Comparison of ENCODE assay signal across 1 cellular context in genomic region chr1:185045793-185046441, GRCh38.
TF ChIP-seq lines count a peak whose summit lies in the region.

No MANE protein-coding gene starts in this region.

TF ChIP-seq in K562, 482 proteins besides CTCF, POLR2A, EP300 and RAD21 (continued from another document and continues in another):
- TF ChIP-seq, protein P1, sequence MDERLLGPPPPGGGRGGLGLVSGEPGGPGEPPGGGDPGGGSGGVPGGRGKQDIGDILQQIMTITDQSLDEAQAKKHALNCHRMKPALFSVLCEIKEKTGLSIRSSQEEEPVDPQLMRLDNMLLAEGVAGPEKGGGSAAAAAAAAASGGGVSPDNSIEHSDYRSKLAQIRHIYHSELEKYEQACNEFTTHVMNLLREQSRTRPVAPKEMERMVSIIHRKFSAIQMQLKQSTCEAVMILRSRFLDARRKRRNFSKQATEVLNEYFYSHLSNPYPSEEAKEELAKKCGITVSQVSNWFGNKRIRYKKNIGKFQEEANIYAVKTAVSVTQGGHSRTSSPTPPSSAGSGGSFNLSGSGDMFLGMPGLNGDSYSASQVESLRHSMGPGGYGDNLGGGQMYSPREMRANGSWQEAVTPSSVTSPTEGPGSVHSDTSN (CRISPR knock-in tag; IDR thresholded peaks at IDR 0.05; ENCODE audit: low read depth): no peak
- TF ChIP-seq, protein P1 (tag; conservative IDR thresholded peaks at IDR 0.05; ENCODE audit: low read depth): no peak
- TF ChIP-seq, protein P2, sequence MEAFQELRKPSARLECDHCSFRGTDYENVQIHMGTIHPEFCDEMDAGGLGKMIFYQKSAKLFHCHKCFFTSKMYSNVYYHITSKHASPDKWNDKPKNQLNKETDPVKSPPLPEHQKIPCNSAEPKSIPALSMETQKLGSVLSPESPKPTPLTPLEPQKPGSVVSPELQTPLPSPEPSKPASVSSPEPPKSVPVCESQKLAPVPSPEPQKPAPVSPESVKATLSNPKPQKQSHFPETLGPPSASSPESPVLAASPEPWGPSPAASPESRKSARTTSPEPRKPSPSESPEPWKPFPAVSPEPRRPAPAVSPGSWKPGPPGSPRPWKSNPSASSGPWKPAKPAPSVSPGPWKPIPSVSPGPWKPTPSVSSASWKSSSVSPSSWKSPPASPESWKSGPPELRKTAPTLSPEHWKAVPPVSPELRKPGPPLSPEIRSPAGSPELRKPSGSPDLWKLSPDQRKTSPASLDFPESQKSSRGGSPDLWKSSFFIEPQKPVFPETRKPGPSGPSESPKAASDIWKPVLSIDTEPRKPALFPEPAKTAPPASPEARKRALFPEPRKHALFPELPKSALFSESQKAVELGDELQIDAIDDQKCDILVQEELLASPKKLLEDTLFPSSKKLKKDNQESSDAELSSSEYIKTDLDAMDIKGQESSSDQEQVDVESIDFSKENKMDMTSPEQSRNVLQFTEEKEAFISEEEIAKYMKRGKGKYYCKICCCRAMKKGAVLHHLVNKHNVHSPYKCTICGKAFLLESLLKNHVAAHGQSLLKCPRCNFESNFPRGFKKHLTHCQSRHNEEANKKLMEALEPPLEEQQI (IDR thresholded peaks at IDR 0.05): no peak
- peak; percentile 6 for TF ChIP-seq CCNT2 (IDR thresholded peaks at IDR 0.05; ENCODE audit: borderline replicate concordance, extremely low read depth, insufficient read length, low read depth, low read length)
- TF ChIP-seq BRD4 (IDR thresholded peaks at IDR 0.05): 0 out of 2 replicates have a peak, but pooled peaks have one; percentile 78
- no peak for TF ChIP-seq AFF4 (CRISPR knock-in tag; IDR thresholded peaks at IDR 0.05)
- no peak for TF ChIP-seq TAF7 (tag; IDR thresholded peaks at IDR 0.05)
- TF ChIP-seq HNRNPL (IDR thresholded peaks at IDR 0.05; ENCODE audit: low read depth, low read length): 0 out of 2 replicates have a peak, but pooled peaks have one; percentile 10
- peak; percentile 48 for TF ChIP-seq SMAD1 (IDR thresholded peaks at IDR 0.05; ENCODE audit: low read depth, low read length, partially characterized antibody)
- no peak for TF ChIP-seq TCFL5 (CRISPR knock-in tag; conservative IDR thresholded peaks at IDR 0.05)
- no peak for TF ChIP-seq TCF7 (IDR thresholded peaks at IDR 0.05; ENCODE audit: borderline replicate concordance)
- TF ChIP-seq ZNF431 (CRISPR knock-in tag; IDR thresholded peaks at IDR 0.05): no peak
- TF ChIP-seq, protein P3, sequence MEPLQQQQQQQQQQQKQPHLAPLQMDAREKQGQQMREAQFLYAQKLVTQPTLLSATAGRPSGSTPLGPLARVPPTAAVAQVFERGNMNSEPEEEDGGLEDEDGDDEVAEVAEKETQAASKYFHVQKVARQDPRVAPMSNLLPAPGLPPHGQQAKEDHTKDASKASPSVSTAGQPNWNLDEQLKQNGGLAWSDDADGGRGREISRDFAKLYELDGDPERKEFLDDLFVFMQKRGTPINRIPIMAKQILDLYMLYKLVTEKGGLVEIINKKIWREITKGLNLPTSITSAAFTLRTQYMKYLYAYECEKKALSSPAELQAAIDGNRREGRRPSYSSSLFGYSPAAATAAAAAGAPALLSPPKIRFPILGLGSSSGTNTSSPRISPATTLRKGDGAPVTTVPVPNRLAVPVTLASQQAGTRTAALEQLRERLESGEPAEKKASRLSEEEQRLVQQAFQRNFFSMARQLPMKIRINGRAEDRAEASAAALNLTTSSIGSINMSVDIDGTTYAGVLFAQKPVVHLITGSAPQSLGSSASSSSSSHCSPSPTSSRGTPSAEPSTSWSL (CRISPR knock-in tag; IDR thresholded peaks at IDR 0.05; ENCODE audit: borderline replicate concordance): no peak
- TF ChIP-seq SAP30 (IDR thresholded peaks at IDR 0.05; ENCODE audit: borderline replicate concordance, insufficient read depth, low read depth, low read length, poor library complexity, severe bottlenecking): no peak
- TF ChIP-seq RBM14 (IDR thresholded peaks at IDR 0.05; ENCODE audit: borderline replicate concordance, insufficient read depth, low read depth, low read length): peak; percentile 14; the same call in 1 of the 2 replicates
- TF ChIP-seq ZNF707 (CRISPR knock-in tag; conservative IDR thresholded peaks at IDR 0.05): no peak
- TF ChIP-seq GABPB1 (CRISPR knock-in tag; IDR thresholded peaks at IDR 0.05): peak; percentile 40; the same call in 1 of the 2 replicates
- TF ChIP-seq TOE1 (IDR thresholded peaks at IDR 0.05; ENCODE audit: borderline replicate concordance): peak; percentile 24; the same call in 1 of the 2 replicates
- TF ChIP-seq TOE1 (CRISPR knock-in tag; IDR thresholded peaks at IDR 0.05; ENCODE audit: borderline replicate concordance, low read depth): no peak
- peak; percentile 11 for TF ChIP-seq POLR2B (IDR thresholded peaks at IDR 0.05; ENCODE audit: low read depth, partially characterized antibody)
- peak; percentile 86 for TF ChIP-seq ZSCAN29 (IDR thresholded peaks at IDR 0.05)
- 0 out of 4 replicates have a peak, but pooled peaks of 1 of the 2 experiments have one; percentile 38 for TF ChIP-seq BCLAF1 (IDR thresholded peaks at IDR 0.05; ENCODE audit: borderline replicate concordance in 1 of 2, control insufficient read depth in 1 of 2, low read depth in 2 of 2, low read length in 1 of 2)
- 0 out of 2 replicates have a peak, but pooled peaks have one; percentile 49 for TF ChIP-seq SMARCE1 (IDR thresholded peaks at IDR 0.05)
- peak; percentile 53 for TF ChIP-seq HNRNPLL (IDR thresholded peaks at IDR 0.05; ENCODE audit: low read depth, low read length, poor library complexity, severe bottlenecking)
- 0 out of 2 replicates have a peak, but pooled peaks have one; percentile 7 for TF ChIP-seq ZNF384 (IDR thresholded peaks at IDR 0.05; ENCODE audit: low read depth, low read length)
- peak; percentile 86 for TF ChIP-seq CHD1 (IDR thresholded peaks at IDR 0.05; ENCODE audit: low read length)
- 0 out of 2 replicates have a peak, but pooled peaks have one; percentile 5 for TF ChIP-seq NKRF (IDR thresholded peaks at IDR 0.05; ENCODE audit: borderline replicate concordance)
- peak; percentile 75; the same call in 1 of the 2 replicates for TF ChIP-seq TGIF2 (CRISPR knock-in tag; IDR thresholded peaks at IDR 0.05)
- no peak for TF ChIP-seq ARNT (IDR thresholded peaks at IDR 0.05)
- TF ChIP-seq RBBP5 (IDR thresholded peaks at IDR 0.05; ENCODE audit: borderline replicate concordance, insufficient read depth, low read length, poor library complexity, severe bottlenecking): peak; percentile 87
- peak; percentile 28; the same call in 1 of the 2 replicates for TF ChIP-seq PHF8 (IDR thresholded peaks at IDR 0.05; ENCODE audit: borderline replicate concordance, low read length)
- no peak for TF ChIP-seq PCBP1 (IDR thresholded peaks at IDR 0.05; ENCODE audit: low read depth, low read length, poor library complexity, severe bottlenecking)
- peak; percentile 12; the same call in 1 of the 2 replicates for TF ChIP-seq TEAD4 (IDR thresholded peaks at IDR 0.05; ENCODE audit: low read length)
- TF ChIP-seq TEAD4 (CRISPR knock-in tag; IDR thresholded peaks at IDR 0.05; ENCODE audit: borderline replicate concordance): no peak
- TF ChIP-seq, protein P4, sequence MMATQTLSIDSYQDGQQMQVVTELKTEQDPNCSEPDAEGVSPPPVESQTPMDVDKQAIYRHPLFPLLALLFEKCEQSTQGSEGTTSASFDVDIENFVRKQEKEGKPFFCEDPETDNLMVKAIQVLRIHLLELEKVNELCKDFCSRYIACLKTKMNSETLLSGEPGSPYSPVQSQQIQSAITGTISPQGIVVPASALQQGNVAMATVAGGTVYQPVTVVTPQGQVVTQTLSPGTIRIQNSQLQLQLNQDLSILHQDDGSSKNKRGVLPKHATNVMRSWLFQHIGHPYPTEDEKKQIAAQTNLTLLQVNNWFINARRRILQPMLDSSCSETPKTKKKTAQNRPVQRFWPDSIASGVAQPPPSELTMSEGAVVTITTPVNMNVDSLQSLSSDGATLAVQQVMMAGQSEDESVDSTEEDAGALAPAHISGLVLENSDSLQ (IDR thresholded peaks at IDR 0.05): no peak
- no peak for TF ChIP-seq NFIX (CRISPR knock-in tag; IDR thresholded peaks at IDR 0.05; ENCODE audit: low read depth)
- TF ChIP-seq MYC (IDR thresholded peaks at IDR 0.05; ENCODE audit: low read depth, low read length): no peak
- TF ChIP-seq MYC (CRISPR knock-in tag; IDR thresholded peaks at IDR 0.05; ENCODE audit: borderline replicate concordance, low read depth): 0 out of 2 replicates have a peak, but pooled peaks have one; percentile 34
- TF ChIP-seq EP400 (IDR thresholded peaks at IDR 0.05): peak; percentile 19; the same call in 1 of the 2 replicates
- TF ChIP-seq RBM22 (IDR thresholded peaks at IDR 0.05; ENCODE audit: low read depth, low read length, poor library complexity, severe bottlenecking): peak; percentile 35
- TF ChIP-seq ZSCAN32 (CRISPR knock-in tag; IDR thresholded peaks at IDR 0.05): no peak
- no peak for TF ChIP-seq KAT7 (CRISPR knock-in tag; IDR thresholded peaks at IDR 0.05; ENCODE audit: borderline replicate concordance)
- no peak for TF ChIP-seq ADNP (tag; IDR thresholded peaks at IDR 0.05)
- TF ChIP-seq CGGBP1 (CRISPR knock-in tag; IDR thresholded peaks at IDR 0.05): no peak
- 0 out of 2 replicates have a peak, but pooled peaks have one; percentile 43 for TF ChIP-seq NBN (IDR thresholded peaks at IDR 0.05; ENCODE audit: low read depth)
- TF ChIP-seq KDM5B (IDR thresholded peaks at IDR 0.05; ENCODE audit: insufficient replicate concordance, low read depth, low read length): peak; percentile 52
- no peak for TF ChIP-seq FOXM1 (IDR thresholded peaks at IDR 0.05; ENCODE audit: low read depth)
- no peak for TF ChIP-seq FOXM1 (CRISPR knock-in tag; IDR thresholded peaks at IDR 0.05; ENCODE audit: low read depth)
- TF ChIP-seq C11orf30 (IDR thresholded peaks at IDR 0.05; ENCODE audit: low read depth): no peak
- peak; percentile 91; the same call in 1 of the 2 replicates for TF ChIP-seq ZBTB7A (IDR thresholded peaks at IDR 0.05; ENCODE audit: borderline replicate concordance, control insufficient read depth, low read depth, low read length)
